ENCODE assay signal across 2 cellular contexts in the genomic region with DNA sequence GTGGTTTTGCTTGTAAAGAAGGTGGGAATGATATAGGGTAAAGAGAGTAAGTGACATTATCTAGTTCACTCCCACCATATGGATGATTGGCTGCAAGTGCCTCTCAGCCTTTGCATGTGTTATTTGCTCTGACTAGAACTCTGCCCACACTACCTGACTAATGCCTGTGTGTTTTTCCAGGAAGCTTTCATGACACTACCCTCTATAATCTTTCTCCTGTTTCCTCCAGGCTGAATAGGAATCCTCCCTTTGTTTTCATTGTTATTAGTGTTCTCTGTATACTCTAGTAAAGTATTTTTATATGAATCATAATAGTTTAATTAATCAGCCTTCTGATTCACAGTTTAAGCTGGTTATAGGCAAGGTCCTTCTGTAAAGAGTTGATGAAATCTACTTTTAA. TPM values are rescaled to one million over a fixed set of nuclear protein-coding genes. Genes with fewer than 3 reads are reported as not detected.
"Had no signal": no experiment of that assay in that cellular context is flagged by ENCODE, and none has a peak within 500 bp of the region (broad histone marks: within the 10 kb centered on the region; RNA-seq: fewer than 3 reads in every experiment).

No MANE protein-coding gene starts in this region.

RNA-seq across cellular contexts. Expression of gene TMEM45B, which starts 13.8 kb away (rescaled TPM):
- total RNA-seq: endodermal cell, osteoblast had no signal
